17 cellular contexts compared by ENCODE assay signal in the genomic region with DNA sequence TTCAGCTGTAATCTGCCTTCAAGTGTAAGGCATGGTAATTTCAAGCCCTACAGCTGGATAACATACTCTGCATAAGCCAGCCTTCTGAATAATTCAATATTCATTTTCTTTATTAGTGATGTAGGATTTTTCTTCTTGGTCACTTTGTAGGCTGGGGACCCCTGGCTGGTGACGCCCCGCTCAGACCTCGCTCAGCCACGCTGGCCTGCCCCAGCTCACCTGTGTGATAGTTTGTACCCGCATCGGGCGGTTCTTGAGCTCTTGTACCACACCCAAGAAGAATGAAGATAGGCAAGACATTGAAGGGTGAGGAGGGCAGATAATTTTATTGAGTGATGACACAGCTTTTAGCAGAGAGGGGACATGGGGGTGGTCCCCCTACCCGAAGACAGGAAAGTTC. TPM values are rescaled to one million over a fixed set of nuclear protein-coding genes. Genes with fewer than 3 reads are reported as not detected.
DNase-seq lines count a peak whose midpoint lies in the region; ATAC-seq and TF ChIP-seq lines count a peak whose summit lies in the region.
"Had no signal": no experiment of that assay in that cellular context is flagged by ENCODE, and none has a peak within 500 bp of the region (broad histone marks: within the 10 kb centered on the region; RNA-seq: fewer than 3 reads in every experiment).

No MANE protein-coding gene starts in this region.

- H3K9me3 Mint-ChIP-seq in activated CD8-positive, alpha-beta T cell treated with anti-CD3 and anti-CD28 coated beads, Interleukin-2, amount 10 ng/mL, durations not matched to agents 7 days and 5 days (ENCODE audit: insufficient read depth): no peaks in the 10 kb centered on the region
- H3K9me3 Mint-ChIP-seq in activated CD8-positive, alpha-beta T cell treated with anti-CD3 and anti-CD28 coated beads for 36 hours: peaks cover 8% of the 10 kb centered on the region
- H3K9me3 Mint-ChIP-seq in nephron: peaks cover 4% of the 10 kb centered on the region
- peaks cover 3% of the 10 kb centered on the region for H3K9me3 Mint-ChIP-seq in stimulated activated memory B cell treated with anti-CD40 and anti-IgM and Interleukin-4, amounts not matched to agents 10 μg/mL and 1 μg/mL and 100 μg/mL, for 72 hours
- peaks cover 24% of the 10 kb centered on the region for H3K9me3 Mint-ChIP-seq in activated CD4-positive, alpha-beta T cell treated with anti-CD3 and anti-CD28 coated beads, Interleukin-2, amount 10 ng/mL, durations not matched to agents 24 days and 14 days
- H3K9me3 Mint-ChIP-seq: CD8-positive, alpha-beta T cell had no signal

- peaks cover 17% of the 10 kb centered on the region for H3K36me3 Mint-ChIP-seq in activated CD8-positive, alpha-beta T cell treated with anti-CD3 and anti-CD28 coated beads, Interleukin-2, amount 10 ng/mL, durations not matched to agents 7 days and 5 days (ENCODE audit: low read depth)
- H3K36me3 Mint-ChIP-seq in activated CD8-positive, alpha-beta T cell treated with anti-CD3 and anti-CD28 coated beads for 36 hours (ENCODE audit: low read depth): no peaks in the 10 kb centered on the region
- H3K36me3 Mint-ChIP-seq in nephron (ENCODE audit: low read depth): no peaks in the 10 kb centered on the region
- no peaks in the 10 kb centered on the region for H3K36me3 Mint-ChIP-seq in stimulated activated memory B cell treated with anti-CD40 and anti-IgM and Interleukin-4, amounts not matched to agents 10 μg/mL and 1 μg/mL and 100 μg/mL, for 72 hours
- peaks cover 15% of the 10 kb centered on the region for H3K36me3 Mint-ChIP-seq in activated CD4-positive, alpha-beta T cell treated with anti-CD3 and anti-CD28 coated beads, Interleukin-2, amount 10 ng/mL, durations not matched to agents 24 days and 14 days (ENCODE audit: low read depth)
- H3K36me3 Mint-ChIP-seq: CD4-positive, CD25-positive, alpha-beta regulatory T cell; CD8-positive, alpha-beta T cell had no signal

- POLR2A ChIA-PET in activated CD8-positive, alpha-beta T cell treated with anti-CD3 and anti-CD28 coated beads, Interleukin-2, amount 10 ng/mL, durations not matched to agents 7 days and 5 days (lab: Charles Lee): interaction anchor here (0.6 kb wide), 1 partner anchor 82 kb away, joined by 4 read pairs; no protein-coding TSS in a partner anchor
- POLR2A ChIA-PET in activated CD8-positive, alpha-beta T cell treated with anti-CD3 and anti-CD28 coated beads for 36 hours (lab: Charles Lee): interaction anchor here (0.8 to 1.3 kb wide), 3 partner anchors 13 to 48 kb away, joined by 3 read pairs; a partner anchor contains a TSS

- no peak for ATAC-seq in activated CD8-positive, alpha-beta T cell treated with anti-CD3 and anti-CD28 coated beads, Interleukin-2, amount 10 ng/mL, durations not matched to agents 7 days and 5 days
- no peak for ATAC-seq in activated CD8-positive, alpha-beta T cell treated with anti-CD3 and anti-CD28 coated beads for 36 hours
- ATAC-seq in stimulated activated memory B cell treated with anti-CD40 and anti-IgM and Interleukin-4, amounts not matched to agents 10 μg/mL and 1 μg/mL and 100 μg/mL, for 72 hours: no peak
- no peak for ATAC-seq in GM19035 (IDR thresholded peaks at IDR 0.05; ENCODE audit: unreplicated experiment)
- no peak for ATAC-seq in HG02623 (IDR thresholded peaks at IDR 0.05; ENCODE audit: unreplicated experiment)
- ATAC-seq: CD8-positive, alpha-beta T cell; GM12878 had no signal

- peaks cover 13% of the 10 kb centered on the region for H3K27me3 Mint-ChIP-seq in activated CD8-positive, alpha-beta T cell treated with anti-CD3 and anti-CD28 coated beads, Interleukin-2, amount 10 ng/mL, durations not matched to agents 7 days and 5 days (ENCODE audit: low read depth)
- H3K27me3 Mint-ChIP-seq in activated CD8-positive, alpha-beta T cell treated with anti-CD3 and anti-CD28 coated beads for 36 hours: peaks cover 5% of the 10 kb centered on the region
- no peaks in the 10 kb centered on the region for H3K27me3 Mint-ChIP-seq in nephron (ENCODE audit: low read depth)
- no peaks in the 10 kb centered on the region for H3K27me3 Mint-ChIP-seq in stimulated activated memory B cell treated with anti-CD40 and anti-IgM and Interleukin-4, amounts not matched to agents 10 μg/mL and 1 μg/mL and 100 μg/mL, for 72 hours
- peaks cover 2% of the 10 kb centered on the region for H3K27me3 Mint-ChIP-seq in activated CD4-positive, alpha-beta T cell treated with anti-CD3 and anti-CD28 coated beads, Interleukin-2, amount 10 ng/mL, durations not matched to agents 24 days and 14 days
- H3K27me3 Mint-ChIP-seq: B cell had no signal

- DNase-seq in activated CD8-positive, alpha-beta T cell treated with anti-CD3 and anti-CD28 coated beads, Interleukin-2, amount 10 ng/mL, durations not matched to agents 7 days and 5 days: no peak
- no peak for DNase-seq in activated CD8-positive, alpha-beta T cell treated with anti-CD3 and anti-CD28 coated beads for 36 hours
- no peak for DNase-seq in activated CD4-positive, alpha-beta T cell treated with anti-CD3 and anti-CD28 coated beads, Interleukin-2, amount 10 ng/mL, durations not matched to agents 24 days and 14 days
- DNase-seq: CD4-positive, CD25-positive, alpha-beta regulatory T cell; CD8-positive, alpha-beta T cell; DMS 273 treated with DMSO at 0.1 percent for 48 hours; DMS79; EL; GDM1; GOT3; HFFc6 had no signal

- intact Hi-C loops in activated CD8-positive, alpha-beta T cell treated with anti-CD3 and anti-CD28 coated beads for 36 hours (cut with micrococcal nuclease): no loop called here
- intact Hi-C loops in activated CD4-positive, alpha-beta T cell treated with anti-CD3 and anti-CD28 coated beads, Interleukin-2, amount 10 ng/mL, durations not matched to agents 24 days and 14 days (cut with micrococcal nuclease): no loop called here

- CTCF ChIA-PET in activated CD8-positive, alpha-beta T cell treated with anti-CD3 and anti-CD28 coated beads, Interleukin-2, amount 10 ng/mL, durations not matched to agents 7 days and 5 days (lab: Charles Lee): interaction anchor here (0.6 to 1.5 kb wide), 5 partner anchors 9 to 289 kb away, joined by 3 to 5 read pairs (median 3); no protein-coding TSS in a partner anchor
- CTCF ChIA-PET in activated CD8-positive, alpha-beta T cell treated with anti-CD3 and anti-CD28 coated beads for 36 hours (lab: Charles Lee): interaction anchor here (2.5 kb wide), 1 partner anchor 147 kb away, joined by 6 read pairs; no protein-coding TSS in a partner anchor

- H3K4me1 Mint-ChIP-seq in activated CD8-positive, alpha-beta T cell treated with anti-CD3 and anti-CD28 coated beads, Interleukin-2, amount 10 ng/mL, durations not matched to agents 7 days and 5 days (ENCODE audit: low read depth): peaks cover 15% of the 10 kb centered on the region
- H3K4me1 Mint-ChIP-seq in activated CD8-positive, alpha-beta T cell treated with anti-CD3 and anti-CD28 coated beads for 36 hours (ENCODE audit: low read depth): peaks cover 6% of the 10 kb centered on the region
- peaks cover 40% of the 10 kb centered on the region for H3K4me1 Mint-ChIP-seq in nephron
- H3K4me1 Mint-ChIP-seq in stimulated activated memory B cell treated with anti-CD40 and anti-IgM and Interleukin-4, amounts not matched to agents 10 μg/mL and 1 μg/mL and 100 μg/mL, for 72 hours: peaks cover 27% of the 10 kb centered on the region
- peaks cover 18% of the 10 kb centered on the region for H3K4me1 Mint-ChIP-seq in activated CD4-positive, alpha-beta T cell treated with anti-CD3 and anti-CD28 coated beads, Interleukin-2, amount 10 ng/mL, durations not matched to agents 24 days and 14 days

- TF ChIP-seq CTCF in activated CD8-positive, alpha-beta T cell treated with anti-CD3 and anti-CD28 coated beads for 36 hours (IDR thresholded peaks at IDR 0.05): no peak
- TF ChIP-seq CTCF in nephron (IDR thresholded peaks at IDR 0.05; ENCODE audit: unreplicated experiment in 3 of 3): no peak

- peak overlapping the region; percentile 2 for H3K27ac Mint-ChIP-seq in activated CD8-positive, alpha-beta T cell treated with anti-CD3 and anti-CD28 coated beads, Interleukin-2, amount 10 ng/mL, durations not matched to agents 7 days and 5 days
- H3K27ac Mint-ChIP-seq in activated CD8-positive, alpha-beta T cell treated with anti-CD3 and anti-CD28 coated beads for 36 hours: no peak overlapping the region
- peak overlapping the region; percentile 29 to 65 (median 44) for H3K27ac Mint-ChIP-seq in nephron
- H3K27ac Mint-ChIP-seq in stimulated activated memory B cell treated with anti-CD40 and anti-IgM and Interleukin-4, amounts not matched to agents 10 μg/mL and 1 μg/mL and 100 μg/mL, for 72 hours: peak overlapping the region; percentile 31
- H3K27ac Mint-ChIP-seq in activated CD4-positive, alpha-beta T cell treated with anti-CD3 and anti-CD28 coated beads, Interleukin-2, amount 10 ng/mL, durations not matched to agents 24 days and 14 days: no peak overlapping the region
- H3K27ac Mint-ChIP-seq: B cell; CD4-positive, CD25-positive, alpha-beta regulatory T cell; CD8-positive, alpha-beta T cell; HFFc6 had no signal

- H3K4me3 Mint-ChIP-seq in activated CD8-positive, alpha-beta T cell treated with anti-CD3 and anti-CD28 coated beads, Interleukin-2, amount 10 ng/mL, durations not matched to agents 7 days and 5 days: no peak overlapping the region
- H3K4me3 Mint-ChIP-seq in activated CD8-positive, alpha-beta T cell treated with anti-CD3 and anti-CD28 coated beads for 36 hours: no peak overlapping the region
- H3K4me3 Mint-ChIP-seq in nephron: no peak overlapping the region
- no peak overlapping the region for H3K4me3 Mint-ChIP-seq in stimulated activated memory B cell treated with anti-CD40 and anti-IgM and Interleukin-4, amounts not matched to agents 10 μg/mL and 1 μg/mL and 100 μg/mL, for 72 hours
- no peak overlapping the region for H3K4me3 Mint-ChIP-seq in activated CD4-positive, alpha-beta T cell treated with anti-CD3 and anti-CD28 coated beads, Interleukin-2, amount 10 ng/mL, durations not matched to agents 24 days and 14 days
- H3K4me3 Mint-ChIP-seq: B cell; CD4-positive, CD25-positive, alpha-beta regulatory T cell; CD8-positive, alpha-beta T cell; HFFc6 had no signal

RNA-seq across cellular contexts. Expression of a gene that starts 33.9 kb away (rescaled TPM):
- total RNA-seq in activated CD8-positive, alpha-beta T cell treated with anti-CD3 and anti-CD28 coated beads, Interleukin-2, amount 10 ng/mL, durations not matched to agents 7 days and 5 days: under 1 TPM; 0.10 to 0.11 TPM
- total RNA-seq in activated CD8-positive, alpha-beta T cell treated with anti-CD3 and anti-CD28 coated beads for 36 hours: under 1 TPM; 0.11 to 0.16 TPM
- total RNA-seq in activated CD4-positive, alpha-beta T cell treated with anti-CD3 and anti-CD28 coated beads, Interleukin-2, amount 10 ng/mL, durations not matched to agents 24 days and 14 days: 0.19 TPM in 1 of 2 replicates, not detected in the other
- total RNA-seq: CD4-positive, CD25-positive, alpha-beta regulatory T cell; CD8-positive, alpha-beta T cell had no signal

RNA-seq across cellular contexts. Expression of a gene that starts 42.8 kb away (rescaled TPM):
- total RNA-seq in activated CD8-positive, alpha-beta T cell treated with anti-CD3 and anti-CD28 coated beads, Interleukin-2, amount 10 ng/mL, durations not matched to agents 7 days and 5 days: 10 to 100 TPM; 77.7 to 80.6 TPM
- 10 to 100 TPM; 12.3 to 12.9 TPM for total RNA-seq in activated CD8-positive, alpha-beta T cell treated with anti-CD3 and anti-CD28 coated beads for 36 hours
- total RNA-seq in activated CD4-positive, alpha-beta T cell treated with anti-CD3 and anti-CD28 coated beads, Interleukin-2, amount 10 ng/mL, durations not matched to agents 24 days and 14 days: 232 TPM in 2 replicates

RNA-seq across cellular contexts. Expression of a gene that starts 53.0 kb away (rescaled TPM):
- not detected for total RNA-seq in activated CD8-positive, alpha-beta T cell treated with anti-CD3 and anti-CD28 coated beads, Interleukin-2, amount 10 ng/mL, durations not matched to agents 7 days and 5 days
- total RNA-seq in activated CD8-positive, alpha-beta T cell treated with anti-CD3 and anti-CD28 coated beads for 36 hours: not detected
- 0.42 TPM in 1 of 2 replicates, not detected in the other for total RNA-seq in activated CD4-positive, alpha-beta T cell treated with anti-CD3 and anti-CD28 coated beads, Interleukin-2, amount 10 ng/mL, durations not matched to agents 24 days and 14 days
- total RNA-seq: B cell; CD4-positive, CD25-positive, alpha-beta regulatory T cell; CD8-positive, alpha-beta T cell; GM12878; HFFc6 had no signal

Comparison
In these comparisons a context has a peak if more than half of its experiments do, and no peak if none do; other contexts are left out.
1. H3K27ac Mint-ChIP-seq: peak in activated CD8-positive, alpha-beta T cell treated with anti-CD3 and anti-CD28 coated beads, Interleukin-2, amount 10 ng/mL, durations not matched to agents 7 days and 5 days (single experiment), nephron (3 of 3) and stimulated activated memory B cell treated with anti-CD40 and anti-IgM and Interleukin-4, amounts not matched to agents 10 μg/mL and 1 μg/mL and 100 μg/mL, for 72 hours (single experiment); none in activated CD8-positive, alpha-beta T cell treated with anti-CD3 and anti-CD28 coated beads for 36 hours (single experiment) and activated CD4-positive, alpha-beta T cell treated with anti-CD3 and anti-CD28 coated beads, Interleukin-2, amount 10 ng/mL, durations not matched to agents 24 days and 14 days (single experiment).
2. RNA of a gene that starts 42.8 kb away (total RNA-seq): 232 TPM in activated CD4-positive, alpha-beta T cell treated with anti-CD3 and anti-CD28 coated beads, Interleukin-2, amount 10 ng/mL, durations not matched to agents 24 days and 14 days and 77.7 to 80.6 TPM in activated CD8-positive, alpha-beta T cell treated with anti-CD3 and anti-CD28 coated beads, Interleukin-2, amount 10 ng/mL, durations not matched to agents 7 days and 5 days; 12.3 to 12.9 TPM in activated CD8-positive, alpha-beta T cell treated with anti-CD3 and anti-CD28 coated beads for 36 hours; every median in the first group is over 4 times any median in the second.